Comparison of ENCODE assay signal across 22 cellular contexts in genomic region chr19:23345838-23346237, GRCh38. TPM values are rescaled to one million over a fixed set of nuclear protein-coding genes. Genes with fewer than 3 reads are reported as not detected.
DNase-seq lines count a peak whose midpoint lies in the region; TF ChIP-seq lines count a peak whose summit lies in the region.
"Had no signal": no experiment of that assay in that cellular context is flagged by ENCODE, and none has a peak within 500 bp of the region (broad histone marks: within the 10 kb centered on the region; RNA-seq: fewer than 3 reads in every experiment).

No MANE protein-coding gene starts in this region.

- no peak for DNase-seq in BE2C
- peak; percentile 3 for DNase-seq in HEK293T (ENCODE audit: extremely low spot score)
- DNase-seq in WERI-Rb-1: no peak
- DNase-seq in iPS DF 4.7 (ENCODE audit: extremely low read depth, low spot score): peak; percentile 11
- DNase-seq in nucleus accumbens (lab: John Stamatoyannopoulos, UW): no peak
- DNase-seq in HCEC 1CT: no peak
- no peak for DNase-seq in GM19238 (ENCODE audit: insufficient read length, low spot score)
- no peak for DNase-seq in NCI-H2081 (lab: John Stamatoyannopoulos, UW)
- DNase-seq: activated CD4-positive, alpha-beta T cell treated with anti-CD3 and anti-CD28 coated beads for 48 hours; activated CD8-positive, alpha-beta memory T cell treated with anti-CD3 and anti-CD28 coated beads, Interleukin-2, amount 50 U/mL, for 4 hours; activated effector memory CD4-positive, alpha-beta T cell treated with anti-CD3 and anti-CD28 coated beads, Interleukin-2, amount 50 U/mL, for 16 hours; adrenal gland; cortex of kidney; GDM1; mesenchymal stem cell; NCI-H1092; NCI-H510A treated with DMSO at 0.1 percent for 48 hours; posterior cingulate gyrus; SW 1271 had no signal

- H3K27me3 ChIP-seq in BE2C: no peaks in the 10 kb centered on the region
- no peaks in the 10 kb centered on the region for H3K27me3 ChIP-seq in WERI-Rb-1 (ENCODE audit: insufficient read depth, low read depth, severe bottlenecking)
- H3K27me3 ChIP-seq: adrenal gland, breast epithelium had no signal

- no peaks in the 10 kb centered on the region for H3K4me1 ChIP-seq in BE2C
- H3K4me1 ChIP-seq: adrenal gland, breast epithelium had no signal

- CTCF ChIA-PET in HEK293T (lab: Yijun Ruan, JAX): no interaction called here

- H3K4me3 ChIP-seq in BE2C (ENCODE audit: low read depth, low read length) (no peak overlapping the region), WERI-Rb-1 (ENCODE audit: low read depth, low read length) (no peak overlapping the region)
- H3K4me3 ChIP-seq: adrenal gland, breast epithelium, GM12878, thoracic aorta had no signal

- peak; percentile 27; the same call in 1 of the 2 replicates for TF ChIP-seq CTCF in BE2C (IDR thresholded peaks at IDR 0.05; ENCODE audit: low read depth, low read length)
- TF ChIP-seq CTCF in WERI-Rb-1 (IDR thresholded peaks at IDR 0.05; ENCODE audit: low read depth, low read length): peak; percentile 51

- POLR2A ChIA-PET in HEK293T (lab: Yijun Ruan, JAX): no interaction called here

- H3K36me3 ChIP-seq in BE2C (peaks cover 4% of the 10 kb centered on the region), WERI-Rb-1 (peaks cover 39% of the 10 kb centered on the region)
- H3K36me3 ChIP-seq: adrenal gland, breast epithelium had no signal

- no peaks in the 10 kb centered on the region; the same call in none of the 2 replicates for H3K9me3 ChIP-seq in BE2C
- peaks cover 15% of the 10 kb centered on the region for H3K9me3 ChIP-seq in WERI-Rb-1 (ENCODE audit: severe bottlenecking)

- no peak overlapping the region for H3K27ac ChIP-seq in WERI-Rb-1
- H3K27ac ChIP-seq: adrenal gland, breast epithelium, thoracic aorta had no signal

TF ChIP-seq in HEK293T, 16 proteins besides CTCF, POLR2A, EP300 and RAD21:
- TF ChIP-seq SP1 (IDR thresholded peaks at IDR 0.05): no peak
- TF ChIP-seq HDGF (IDR thresholded peaks at IDR 0.05; ENCODE audit: borderline replicate concordance): no peak
- no peak for TF ChIP-seq LEF1 (IDR thresholded peaks at IDR 0.05; ENCODE audit: borderline replicate concordance)
- no peak for TF ChIP-seq SUZ12 (IDR thresholded peaks at IDR 0.05)
- no peak for TF ChIP-seq BHLHE40 (IDR thresholded peaks at IDR 0.05; ENCODE audit: borderline replicate concordance)
- no peak for TF ChIP-seq FOXM1 (IDR thresholded peaks at IDR 0.05; ENCODE audit: borderline replicate concordance)
- no peak for TF ChIP-seq ZNF384 (IDR thresholded peaks at IDR 0.05)
- TF ChIP-seq ARNT (IDR thresholded peaks at IDR 0.05): no peak
- no peak for TF ChIP-seq CTBP1 (IDR thresholded peaks at IDR 0.05; ENCODE audit: borderline replicate concordance)
- TF ChIP-seq L3MBTL2 (conservative IDR thresholded peaks at IDR 0.05): no peak
- no peak for TF ChIP-seq FOXA1 (IDR thresholded peaks at IDR 0.05)
- TF ChIP-seq, protein P1, sequence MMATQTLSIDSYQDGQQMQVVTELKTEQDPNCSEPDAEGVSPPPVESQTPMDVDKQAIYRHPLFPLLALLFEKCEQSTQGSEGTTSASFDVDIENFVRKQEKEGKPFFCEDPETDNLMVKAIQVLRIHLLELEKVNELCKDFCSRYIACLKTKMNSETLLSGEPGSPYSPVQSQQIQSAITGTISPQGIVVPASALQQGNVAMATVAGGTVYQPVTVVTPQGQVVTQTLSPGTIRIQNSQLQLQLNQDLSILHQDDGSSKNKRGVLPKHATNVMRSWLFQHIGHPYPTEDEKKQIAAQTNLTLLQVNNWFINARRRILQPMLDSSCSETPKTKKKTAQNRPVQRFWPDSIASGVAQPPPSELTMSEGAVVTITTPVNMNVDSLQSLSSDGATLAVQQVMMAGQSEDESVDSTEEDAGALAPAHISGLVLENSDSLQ (IDR thresholded peaks at IDR 0.05): no peak
- no peak for TF ChIP-seq ELF4 (IDR thresholded peaks at IDR 0.05)
- TF ChIP-seq NFRKB (IDR thresholded peaks at IDR 0.05): no peak
- TF ChIP-seq TARDBP (IDR thresholded peaks at IDR 0.05): no peak
- no peak for TF ChIP-seq FOXK2 (IDR thresholded peaks at IDR 0.05)

RNA-seq across cellular contexts. Expression of gene ZNF91, which starts 49.4 kb away (rescaled TPM):
- 12.1 TPM for polyA plus RNA-seq in BE2C (2012; ENCODE audit: insufficient read depth, insufficient read length, low read depth)

Comparison
In these comparisons a context has a peak if more than half of its experiments do, and no peak if none do; other contexts are left out.
1. DNase-seq: peak in HEK293T (single experiment) and iPS DF 4.7 (single experiment); none in BE2C (single experiment), WERI-Rb-1 (single experiment), nucleus accumbens (0 of 56), HCEC 1CT (single experiment), GM19238 (single experiment) and NCI-H2081 (0 of 2).